20 cellular contexts compared by ENCODE assay signal in the genomic region with DNA sequence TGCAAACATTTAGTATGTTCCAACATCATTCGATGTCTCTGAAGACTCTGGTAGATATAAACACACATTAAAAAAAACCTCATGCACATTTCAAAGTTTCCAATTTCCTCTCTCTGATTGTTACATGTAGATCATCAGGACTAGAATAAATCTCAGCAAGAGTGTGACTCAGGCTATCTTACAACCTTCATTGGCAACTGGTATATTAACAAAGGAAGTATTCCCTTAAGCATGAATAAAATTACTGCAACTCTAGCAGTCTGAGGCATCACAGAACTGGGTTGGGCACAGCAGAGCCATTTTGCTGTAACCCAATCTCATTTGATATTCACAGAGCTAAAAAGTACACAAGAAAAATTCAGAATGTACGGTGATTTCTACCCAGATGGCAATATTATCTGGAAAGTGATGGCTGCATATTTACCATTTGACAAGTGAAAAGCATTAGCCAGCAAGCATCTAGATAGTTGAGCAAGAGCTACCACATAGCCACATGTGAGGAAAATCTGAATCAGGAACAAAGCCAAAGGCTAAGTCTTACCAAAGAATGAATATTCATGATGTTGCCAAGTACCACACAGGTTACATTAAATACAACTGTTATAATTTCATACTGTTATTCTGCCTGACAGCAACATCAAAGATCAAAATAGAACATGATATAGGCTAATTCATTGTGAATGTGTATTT.
A peak's percentile ranks its signal among the peaks of the same experiment; 100 is the strongest.
DNase-seq lines count a peak whose midpoint lies in the region.
"Had no signal": no experiment of that assay in that cellular context is flagged by ENCODE, and none has a peak within 500 bp of the region (broad histone marks: within the 10 kb centered on the region; RNA-seq: fewer than 3 reads in every experiment).

No MANE protein-coding gene starts in this region.

- DNase-seq in H4 (ENCODE audit: low spot score): peak; percentile 24
- peak; percentile 74 for DNase-seq in amniotic epithelial cell (ENCODE audit: low read depth)
- peak; percentile 86 for DNase-seq in fibroblast of peridontal ligament (ENCODE audit: extremely low read depth)
- DNase-seq in stromal cell of bone marrow (ENCODE audit: low read depth): peak; percentile 28
- no peak for DNase-seq in NCI-H345 treated with DMSO at 0.1 percent for 48 hours (lab: John Stamatoyannopoulos, UW; ENCODE audit: unreplicated experiment)
- no peak for DNase-seq in NCI-H524 (lab: John Stamatoyannopoulos, UW)
- no peak for DNase-seq in NCI-H748 treated with DMSO at 0.1 percent for 48 hours (lab: John Stamatoyannopoulos, UW)
- DNase-seq: activated CD4-positive, alpha-beta T cell treated with anti-CD3 and anti-CD28 coated beads, Interleukin-2, amount 50 U/mL, for 1 hour; activated CD8-positive, alpha-beta memory T cell treated with anti-CD3 and anti-CD28 coated beads, Interleukin-2, amount 50 U/mL, for 48 hours; activated naive CD8-positive, alpha-beta T cell treated with anti-CD3 and anti-CD28 coated beads, Interleukin-2, amount 50 U/mL, for 24 hours; central memory CD4-positive, alpha-beta T cell; left ventricle myocardium inferior; NCI-H1092; NCI-H2029 treated with DMSO at 0.1 percent for 48 hours; NCI-H510A; psoas muscle; stimulated activated CD4-positive, alpha-beta T cell treated with anti-CD3 and anti-CD28 coated beads, Interleukin-4, amount 100 ng/mL, for 1 hour; stimulated activated naive CD8-positive, alpha-beta T cell treated with anti-CD3 and anti-CD28 coated beads, Interleukin-15, Interleukin-2, amounts not matched to agents 100 U/mL and 50 U/mL, for 24 hours; transverse colon; WERI-Rb-1 had no signal

Comparison
In these comparisons a context has a peak if more than half of its experiments do, and no peak if none do; other contexts are left out.
1. DNase-seq: peak in H4 (single experiment), amniotic epithelial cell (single experiment), fibroblast of peridontal ligament (single experiment) and stromal cell of bone marrow (single experiment); none in NCI-H345 treated with DMSO at 0.1 percent for 48 hours (single experiment), NCI-H524 (0 of 2) and NCI-H748 treated with DMSO at 0.1 percent for 48 hours (single experiment).